ENCODE assay signal across 27 cellular contexts in genomic region chr17:19022747-19023146, GRCh38. TPM values are rescaled to one million over a fixed set of nuclear protein-coding genes. Genes with fewer than 3 reads are reported as not detected.
A peak's percentile ranks its signal among the peaks of the same experiment; 100 is the strongest.
DNase-seq lines count a peak whose midpoint lies in the region; ATAC-seq, FAIRE-seq and TF ChIP-seq lines count a peak whose summit lies in the region.
"Had no signal": no experiment of that assay in that cellular context is flagged by ENCODE, and none has a peak within 500 bp of the region (broad histone marks: within the 10 kb centered on the region; RNA-seq: fewer than 3 reads in every experiment).

No MANE protein-coding gene starts in this region.

- H3K27ac Mint-ChIP-seq in activated B cell treated with CpG ODN at 0.5 μM for 24 hours, result peak overlapping the region; percentile 8
- peak overlapping the region in 8 of 9 donors; percentile 2 to 81 (median 51) for H3K27ac Mint-ChIP-seq in naive thymus-derived CD4-positive, alpha-beta T cell

- TF ChIP-seq POLR2A in A549 (IDR thresholded peaks at IDR 0.05; ENCODE audit: low read length), result no peak

- peak overlapping the region in 5 of 11 experiments; percentile 1 to 24 (median 10); a peak in 4 of 22 replicates for H3K9ac ChIP-seq in BLaER1 treated with 17β-estradiol and CSF1 and Interleukin-3, amounts not matched to agents 10 nM and 100 nM

- no peak overlapping the region for H3K4me3 Mint-ChIP-seq in activated B cell treated with CpG ODN at 0.5 μM for 24 hours
- peak overlapping the region in 1 of 10 donors; percentile 52 for H3K4me3 Mint-ChIP-seq in naive thymus-derived CD4-positive, alpha-beta T cell
- H3K4me3 Mint-ChIP-seq: H9 had no signal

- FAIRE-seq in A549 (lab: Jason Lieb, UNC), result no peak
- FAIRE-seq: frontal cortex had no signal

- peaks cover 21 to 41% (median 32%) of the 10 kb centered on the region in 11 experiments for H3K36me3 ChIP-seq in BLaER1 treated with 17β-estradiol and CSF1 and Interleukin-3, amounts not matched to agents 10 nM and 100 nM
- H3K36me3 ChIP-seq in naive thymus-derived CD4-positive, alpha-beta T cell (ENCODE audit: control insufficient read depth in 2 of 3, insufficient read depth in 3 of 3, low read length in 3 of 3), result peaks cover 0 to 50% (median 3%) of the 10 kb centered on the region in 3 experiments
- H3K36me3 ChIP-seq in WERI-Rb-1 (no peaks in the 10 kb centered on the region), brain microvascular endothelial cell (replicated peaks) (no peaks in the 10 kb centered on the region)
- H3K36me3 ChIP-seq: ovary, right lobe of liver, suprapubic skin, uterus had no signal

- DNase-seq in A549 (ENCODE audit: low read depth in 1 of 2, low spot score in 1 of 2), result no peak
- no peak for DNase-seq in activated B cell treated with CpG ODN at 0.5 μM for 24 hours
- DNase-seq in naive thymus-derived CD4-positive, alpha-beta T cell, result peak in 1 of 9 donors; percentile 6
- no peak for DNase-seq in WERI-Rb-1
- no peak for DNase-seq in UCSD-AML1 (lab: John Stamatoyannopoulos, UW; ENCODE audit: unreplicated experiment)
- DNase-seq in brain microvascular endothelial cell, result no peak
- DNase-seq: activated CD4-positive, CD25-positive, alpha-beta regulatory T cell treated with anti-CD3 and anti-CD28 coated beads, Interleukin-2, amount 50 U/mL, for 72 hours; DMS53; effector memory CD4-positive, alpha-beta T cell; GF-D8; H9; KBM-7; kidney glomerular epithelial cell; mesenchymal stem cell; MM.1S; NCI-H1436; T1000; uterus had no signal

- ATAC-seq in A549 (peak; percentile 21 to 22; a peak in 2 of 6 replicates), activated B cell treated with CpG ODN at 0.5 μM for 24 hours (ENCODE audit: low read depth) (no peak)
- ATAC-seq in naive thymus-derived CD4-positive, alpha-beta T cell, result no peak
- ATAC-seq: activated naive CD4-positive, alpha-beta T cell treated with anti-CD3 and anti-CD28 coated beads, Interleukin-2, amount 50 U/mL, for 72 hours; Panc1; right lobe of liver had no signal

- H3K36me3 Mint-ChIP-seq in activated B cell treated with CpG ODN at 0.5 μM for 24 hours (ENCODE audit: low read depth), result peaks cover 51% of the 10 kb centered on the region
- peaks cover 0 to 17% (median 9%) of the 10 kb centered on the region in 5 donors for H3K36me3 Mint-ChIP-seq in naive thymus-derived CD4-positive, alpha-beta T cell

- intact Hi-C loops in activated B cell treated with CpG ODN at 0.5 μM for 24 hours (cut with micrococcal nuclease), result no loop called here
- intact Hi-C loops in naive thymus-derived CD4-positive, alpha-beta T cell (cut with micrococcal nuclease), result no loop called here

- no peaks in the 10 kb centered on the region for H3K4me1 ChIP-seq in A549
- H3K4me1 ChIP-seq in BLaER1 treated with 17β-estradiol and CSF1 and Interleukin-3, amounts not matched to agents 10 nM and 100 nM, result peaks cover 0 to 42% (median 30%) of the 10 kb centered on the region in 10 experiments; a peak in 16 of 20 replicates
- peaks cover 0 to 14% of the 10 kb centered on the region in 2 donors for H3K4me1 ChIP-seq in naive thymus-derived CD4-positive, alpha-beta T cell (ENCODE audit: control insufficient read depth in 2 of 2, insufficient read depth in 2 of 2, low read length in 2 of 2)
- H3K4me1 ChIP-seq: esophagus muscularis mucosa, right lobe of liver, uterus had no signal

- no peak for TF ChIP-seq CTCF in A549 (IDR thresholded peaks at IDR 0.05)
- TF ChIP-seq CTCF in activated B cell treated with CpG ODN at 0.5 μM for 24 hours (IDR thresholded peaks at IDR 0.05), result no peak
- TF ChIP-seq CTCF in WERI-Rb-1 (IDR thresholded peaks at IDR 0.05; ENCODE audit: low read depth, low read length), result no peak
- no peak for TF ChIP-seq CTCF in brain microvascular endothelial cell (IDR thresholded peaks at IDR 0.05; ENCODE audit: low read depth, low read length, missing control alignments)

- no peak for TF ChIP-seq RAD21 in A549 (conservative IDR thresholded peaks at IDR 0.05 in 1 of 2, IDR thresholded peaks at IDR 0.05 in 1 of 2)

- peak overlapping the region in 1 of 2 experiments; percentile 17; a peak in 2 of 6 replicates for H3K27ac ChIP-seq in A549
- H3K27ac ChIP-seq in BLaER1 treated with 17β-estradiol and CSF1 and Interleukin-3, amounts not matched to agents 10 nM and 100 nM, result peak overlapping the region in 1 of 11 experiments; percentile 28; a peak in 1 of 22 replicates
- peak overlapping the region; percentile 29 for H3K27ac ChIP-seq in naive thymus-derived CD4-positive, alpha-beta T cell (ENCODE audit: low read depth, low read length)
- no peak overlapping the region for H3K27ac ChIP-seq in WERI-Rb-1
- H3K27ac ChIP-seq in brain microvascular endothelial cell, result no peak overlapping the region
- H3K27ac ChIP-seq: esophagus muscularis mucosa, ovary, right lobe of liver, suprapubic skin, uterus had no signal

- H3K4me2 ChIP-seq in A549, result no peak overlapping the region
- peak overlapping the region in 8 of 11 experiments; percentile 23 to 54 (median 40); a peak in 16 of 22 replicates for H3K4me2 ChIP-seq in BLaER1 treated with 17β-estradiol and CSF1 and Interleukin-3, amounts not matched to agents 10 nM and 100 nM

- H3K9me3 ChIP-seq in A549 (no peaks in the 10 kb centered on the region), WERI-Rb-1 (ENCODE audit: severe bottlenecking) (no peaks in the 10 kb centered on the region)
- H3K9me3 ChIP-seq in BLaER1 treated with 17β-estradiol and CSF1 and Interleukin-3, amounts not matched to agents 10 nM and 100 nM (replicated peaks in 1 of 11), result no peaks in the 10 kb centered on the region
- H3K9me3 ChIP-seq in naive thymus-derived CD4-positive, alpha-beta T cell (ENCODE audit: control insufficient read depth in 2 of 3, low read length in 3 of 3), result no peaks in the 10 kb centered on the region
- H3K9me3 ChIP-seq: esophagus muscularis mucosa, ovary, right lobe of liver, suprapubic skin, uterus had no signal

- H3K4me3 ChIP-seq in A549 (no peak overlapping the region), WERI-Rb-1 (ENCODE audit: low read depth, low read length) (no peak overlapping the region), brain microvascular endothelial cell (ENCODE audit: low read depth, low read length) (no peak overlapping the region)
- H3K4me3 ChIP-seq in BLaER1 treated with 17β-estradiol and CSF1 and Interleukin-3, amounts not matched to agents 10 nM and 100 nM, result no peak overlapping the region
- H3K4me3 ChIP-seq in naive thymus-derived CD4-positive, alpha-beta T cell (ENCODE audit: low read length), result no peak overlapping the region
- H3K4me3 ChIP-seq: esophagus muscularis mucosa, ovary, right lobe of liver, suprapubic skin, uterus had no signal

- 92% methylated on average over 6 of the region's 6 CpGs for WGBS in A549 (ENCODE audit: missing lambda C conversion rate)

- H3K27me3 Mint-ChIP-seq in activated B cell treated with CpG ODN at 0.5 μM for 24 hours, result no peaks in the 10 kb centered on the region
- H3K27me3 Mint-ChIP-seq in naive thymus-derived CD4-positive, alpha-beta T cell, result no peaks in the 10 kb centered on the region

- in situ Hi-C loops in brain microvascular endothelial cell (cut with HindIII; ENCODE audit: low pct_ligation_motif_present, low sequenced_read_pairs), result no loop called here

- H3K9me3 Mint-ChIP-seq in activated B cell treated with CpG ODN at 0.5 μM for 24 hours, result no peaks in the 10 kb centered on the region
- no peaks in the 10 kb centered on the region for H3K9me3 Mint-ChIP-seq in naive thymus-derived CD4-positive, alpha-beta T cell
- H3K9me3 Mint-ChIP-seq: activated naive CD4-positive, alpha-beta T cell treated with anti-CD3 and anti-CD28 coated beads, Interleukin-2, amount 50 U/mL, for 72 hours; H9 had no signal

- peaks cover 0 to 70% (median 58%) of the 10 kb centered on the region in 11 experiments; a peak in 20 of 22 replicates for H4K20me1 ChIP-seq in BLaER1 treated with 17β-estradiol and CSF1 and Interleukin-3, amounts not matched to agents 10 nM and 100 nM

- H3K4me1 Mint-ChIP-seq in activated B cell treated with CpG ODN at 0.5 μM for 24 hours, result peaks cover 21% of the 10 kb centered on the region
- peaks cover 14 to 38% (median 30%) of the 10 kb centered on the region in 7 donors for H3K4me1 Mint-ChIP-seq in naive thymus-derived CD4-positive, alpha-beta T cell

- CTCF ChIA-PET in A549 (lab: Yijun Ruan, JAX) (interaction anchor here (0.9 to 3.5 kb wide), 4 partner anchors 43 to 205 kb away, joined by 3 to 37 read pairs (median 4); no protein-coding TSS in a partner anchor), activated B cell treated with CpG ODN at 0.5 μM for 24 hours (lab: Charles Lee) (interaction anchor here (1.2 to 1.5 kb wide), 2 partner anchors 62 to 206 kb away, joined by 3 to 7 read pairs; no protein-coding TSS in a partner anchor)
- CTCF ChIA-PET in naive thymus-derived CD4-positive, alpha-beta T cell (lab: Charles Lee), result interaction anchor here (1.3 to 1.9 kb wide), 3 partner anchors 11 to 62 kb away, joined by 3 to 9 read pairs (median 4); no protein-coding TSS in a partner anchor

- no peaks in the 10 kb centered on the region for H3K27me3 ChIP-seq in BLaER1 treated with 17β-estradiol and CSF1 and Interleukin-3, amounts not matched to agents 10 nM and 100 nM
- no peaks in the 10 kb centered on the region for H3K27me3 ChIP-seq in naive thymus-derived CD4-positive, alpha-beta T cell (ENCODE audit: control insufficient read depth in 2 of 2, insufficient read depth in 2 of 2, low read length in 2 of 2)
- no peaks in the 10 kb centered on the region for H3K27me3 ChIP-seq in WERI-Rb-1 (ENCODE audit: insufficient read depth, low read depth, severe bottlenecking)
- H3K27me3 ChIP-seq in brain microvascular endothelial cell (replicated peaks), result peaks cover 2% of the 10 kb centered on the region
- H3K27me3 ChIP-seq: esophagus muscularis mucosa, ovary, right lobe of liver, uterus had no signal

- TF ChIP-seq EP300 in A549 (IDR thresholded peaks at IDR 0.05), result no peak

- POLR2A ChIA-PET in A549 (lab: Yijun Ruan, JAX), result interaction anchor here (0.6 to 1.6 kb wide), 2 partner anchors 18 to 138 kb away, joined by 3 to 4 read pairs; partner anchors contain the start of gene FAM83G
- POLR2A ChIA-PET in activated B cell treated with CpG ODN at 0.5 μM for 24 hours (lab: Charles Lee), result interaction anchor here (0.6 kb wide), 1 partner anchor 55 kb away, joined by 4 read pairs; no protein-coding TSS in a partner anchor
- POLR2A ChIA-PET in naive thymus-derived CD4-positive, alpha-beta T cell (lab: Charles Lee), result interaction anchor here (0.8 to 1.1 kb wide), 2 partner anchors 15 to 18 kb away, joined by 4 to 5 read pairs; no protein-coding TSS in a partner anchor

RNA-seq across cellular contexts. Expression of gene FAM83G, which starts 18.2 kb away (rescaled TPM):
- 11.0 and 12.8 TPM in 2 replicates for polyA plus RNA-seq in A549 (2011; rRNA removed)
- polyA plus RNA-seq in A549 (2012; cell fraction: cytosol; rRNA removed), result 11.1 and 15.8 TPM in 2 replicates
- 38.5 and 42.5 TPM in 2 replicates for polyA plus RNA-seq in A549 (2012; cell fraction: nucleus; rRNA removed)
- 19.8 to 22.0 TPM (median 20.5 TPM) in 3 replicates for polyA plus RNA-seq in A549 (2017; fragmentation: RNase III; extraction: RNeasy Plus Mini Kit Qiagen cat#74134 plus additional on column Dnase treatment)
- polyA minus RNA-seq in A549 (2011; rRNA and poly(A)+ RNA removed), result 18.1 and 22.7 TPM in 2 replicates
- total RNA-seq in activated B cell treated with CpG ODN at 0.5 μM for 24 hours, result 13.3 and 13.9 TPM in 2 replicates
- total RNA-seq in naive thymus-derived CD4-positive, alpha-beta T cell, result 1 to 10 TPM; 3.9 to 9.1 (median 6.9) TPM
- 1 to 10 TPM; 1.6 to 3.6 TPM for polyA plus RNA-seq in naive thymus-derived CD4-positive, alpha-beta T cell

RNA-seq across cellular contexts. Expression of gene GRAP, which starts 24.0 kb away (rescaled TPM):
- polyA plus RNA-seq in A549 (2011; rRNA removed) (0.19 and 0.25 TPM in 2 replicates), A549 (2017; fragmentation: RNase III; extraction: RNeasy Plus Mini Kit Qiagen cat#74134 plus additional on column Dnase treatment) (0.17 to 0.31 TPM (median 0.19 TPM) in 3 replicates)
- 0.15 and 0.19 TPM in 2 replicates for polyA plus RNA-seq in A549 (2012; cell fraction: cytosol; rRNA removed)
- 0.43 and 0.60 TPM in 2 replicates for polyA plus RNA-seq in A549 (2012; cell fraction: nucleus; rRNA removed)
- polyA minus RNA-seq in A549 (2011; rRNA and poly(A)+ RNA removed), result 0.08 and 0.24 TPM in 2 replicates
- 31.5 and 39.2 TPM in 2 replicates for total RNA-seq in activated B cell treated with CpG ODN at 0.5 μM for 24 hours
- 10 to 100 TPM; 31.9 to 85.5 (median 45.6) TPM for total RNA-seq in naive thymus-derived CD4-positive, alpha-beta T cell
- polyA plus RNA-seq in naive thymus-derived CD4-positive, alpha-beta T cell, result 100 to 1,000 TPM in 1 of 2 donors, 10 to 100 TPM in 1; 97.6 to 162 TPM
- total RNA-seq: NCI-H460 had no signal

Comparison
In these comparisons a context has a peak if more than half of its experiments do, and no peak if none do; other contexts are left out.
1. ATAC-seq: peak in A549 (2 of 2); none in activated B cell treated with CpG ODN at 0.5 μM for 24 hours (single experiment) and naive thymus-derived CD4-positive, alpha-beta T cell (single experiment).